10 cellular contexts compared by ENCODE assay signal in genomic region chr18:48009116-48009825, GRCh38.
DNase-seq lines count a peak whose midpoint lies in the region; ATAC-seq and TF ChIP-seq lines count a peak whose summit lies in the region.
"Had no signal": no experiment of that assay in that cellular context is flagged by ENCODE, and none has a peak within 500 bp of the region (broad histone marks: within the 10 kb centered on the region; RNA-seq: fewer than 3 reads in every experiment).

No MANE protein-coding gene starts in this region.

- H3K9me3 Mint-ChIP-seq in central memory CD8-positive, alpha-beta T cell: no peaks in the 10 kb centered on the region
- H3K9me3 Mint-ChIP-seq in nephron: peaks cover 7% of the 10 kb centered on the region

- no peak for ATAC-seq in central memory CD8-positive, alpha-beta T cell (replicated peaks; ENCODE audit: extremely low read depth, poor library complexity, severe bottlenecking)
- ATAC-seq in HG02763 (IDR thresholded peaks at IDR 0.05; ENCODE audit: unreplicated experiment) (no peak), GM21723 (IDR thresholded peaks at IDR 0.05; ENCODE audit: unreplicated experiment) (no peak)

- H3K27me3 Mint-ChIP-seq in central memory CD8-positive, alpha-beta T cell: peaks cover 64% of the 10 kb centered on the region
- peaks cover 7% of the 10 kb centered on the region for H3K27me3 Mint-ChIP-seq in nephron (ENCODE audit: low read depth)

- H3K4me1 Mint-ChIP-seq in central memory CD8-positive, alpha-beta T cell: peaks cover 6% of the 10 kb centered on the region
- peaks cover 7% of the 10 kb centered on the region for H3K4me1 Mint-ChIP-seq in nephron

- DNase-seq in NCI-H82 (lab: John Stamatoyannopoulos, UW) (peak; percentile 33), NCI-H82 treated with DMSO at 0.1 percent for 48 hours (lab: John Stamatoyannopoulos, UW; ENCODE audit: unreplicated experiment) (no peak), HT-29 (ENCODE audit: low spot score) (peak; percentile 10), EL (no peak)
- no peak for DNase-seq in central memory CD8-positive, alpha-beta T cell (ENCODE audit: low spot score in 2 of 2)
- DNase-seq: SIG-M5, testis had no signal

- H3K4me3 Mint-ChIP-seq in central memory CD8-positive, alpha-beta T cell: peak overlapping the region; percentile 64
- H3K4me3 Mint-ChIP-seq in nephron: peak overlapping the region; percentile 64 to 86 (median 85)

- no peak overlapping the region for H3K27ac Mint-ChIP-seq in central memory CD8-positive, alpha-beta T cell (ENCODE audit: low read depth)
- H3K27ac Mint-ChIP-seq in nephron: peak overlapping the region; percentile 48 to 74 (median 58)

- no peak for TF ChIP-seq CTCF in nephron (IDR thresholded peaks at IDR 0.05; ENCODE audit: unreplicated experiment in 3 of 3)

- peaks cover 2% of the 10 kb centered on the region for H3K36me3 Mint-ChIP-seq in central memory CD8-positive, alpha-beta T cell (ENCODE audit: insufficient read depth)
- H3K36me3 Mint-ChIP-seq in nephron (ENCODE audit: low read depth): no peaks in the 10 kb centered on the region

Comparison
In these comparisons a context has a peak if more than half of its experiments do, and no peak if none do; other contexts are left out.
1. DNase-seq: peak in NCI-H82 (single experiment) and HT-29 (single experiment); none in NCI-H82 treated with DMSO at 0.1 percent for 48 hours (single experiment), central memory CD8-positive, alpha-beta T cell (0 of 2) and EL (single experiment).